In the genomic region with DNA sequence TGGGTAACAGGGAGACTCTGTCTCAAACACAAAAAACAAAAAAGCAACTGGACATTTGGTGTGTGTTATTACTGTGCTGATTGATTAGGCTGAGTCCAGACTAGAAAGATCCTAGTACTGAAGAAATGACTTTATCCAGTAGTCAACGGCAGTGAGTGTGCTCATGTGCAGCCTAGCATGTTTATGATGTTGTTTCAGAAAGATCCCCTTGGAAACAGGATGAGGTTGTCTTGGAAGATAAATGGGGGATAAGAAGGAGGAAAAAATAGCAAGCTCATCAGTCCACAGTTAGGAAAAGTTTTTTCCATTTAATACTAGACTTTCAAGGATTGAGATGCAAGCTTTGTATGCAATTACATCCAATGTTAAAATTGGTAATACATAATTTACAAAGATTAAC, we compare ENCODE assay signal across 27 cellular contexts. TPM values are rescaled to one million over a fixed set of nuclear protein-coding genes. Genes with fewer than 3 reads are reported as not detected.
"Had no signal": no experiment of that assay in that cellular context is flagged by ENCODE, and none has a peak within 500 bp of the region (broad histone marks: within the 10 kb centered on the region; RNA-seq: fewer than 3 reads in every experiment).

No MANE protein-coding gene starts in this region.

- H3K4me1 Mint-ChIP-seq: immature natural killer cell; neural progenitor cell; stimulated activated naive CD8-positive, alpha-beta T cell treated with anti-CD3 and anti-CD28 coated beads, Interleukin-15, amount 100 ng/mL, for 72 hours had no signal

- H3K4me3 Mint-ChIP-seq: immature natural killer cell; naive thymus-derived CD8-positive, alpha-beta T cell; neural progenitor cell; stimulated activated naive B cell treated with anti-CD40 and anti-IgM and Interleukin-4, amounts not matched to agents 10 μg/mL and 1 μg/mL and 100 μg/mL, for 72 hours; stimulated activated naive CD8-positive, alpha-beta T cell treated with anti-CD3 and anti-CD28 coated beads, Interleukin-15, amount 100 ng/mL, for 72 hours had no signal

- H3K4me3 ChIP-seq: esophagus muscularis mucosa, gastroesophageal sphincter, lung, mucosa of descending colon, neural progenitor cell, ovary, right atrium auricular region, sigmoid colon, skin epidermis, thoracic aorta, transverse colon had no signal

- H3K9ac ChIP-seq: neural progenitor cell had no signal

- H3K36me3 ChIP-seq: ovary had no signal

- H3K27me3 ChIP-seq: esophagus muscularis mucosa, gastroesophageal sphincter, neural progenitor cell, ovary, right atrium auricular region, sigmoid colon, transverse colon had no signal

- H3K27me3 Mint-ChIP-seq: naive thymus-derived CD8-positive, alpha-beta T cell; stimulated activated naive B cell treated with anti-CD40 and anti-IgM and Interleukin-4, amounts not matched to agents 10 μg/mL and 1 μg/mL and 100 μg/mL, for 72 hours; stimulated activated naive CD8-positive, alpha-beta T cell treated with anti-CD3 and anti-CD28 coated beads, Interleukin-15, amount 100 ng/mL, for 72 hours had no signal

- ATAC-seq: gastroesophageal sphincter; left cardiac atrium; left ventricle myocardium superior; mucosa of descending colon; naive thymus-derived CD8-positive, alpha-beta T cell; stimulated activated naive B cell treated with anti-CD40 and anti-IgM and Interleukin-4, amounts not matched to agents 10 μg/mL and 1 μg/mL and 100 μg/mL, for 72 hours; stimulated activated naive CD8-positive, alpha-beta T cell treated with anti-CD3 and anti-CD28 coated beads, Interleukin-15, amount 100 ng/mL, for 72 hours had no signal

- H3K27ac ChIP-seq: epithelial cell of prostate, esophagus muscularis mucosa, gastroesophageal sphincter, neural progenitor cell, ovary, right atrium auricular region, sigmoid colon, skin epidermis, thoracic aorta, transverse colon had no signal

- H3K4me1 ChIP-seq: esophagus muscularis mucosa, gastroesophageal sphincter, neural progenitor cell, right atrium auricular region, sigmoid colon, transverse colon had no signal

- DNase-seq: effector memory CD4-positive, alpha-beta T cell; foreskin fibroblast; immature natural killer cell; left cardiac atrium; left ventricle myocardium superior; mucosa of descending colon; naive thymus-derived CD8-positive, alpha-beta T cell; nucleus accumbens; ovary; sigmoid colon; stimulated activated CD4-positive, alpha-beta T cell treated with anti-CD3 and anti-CD28 coated beads, Interleukin-2, amount 100 ng/mL, for 24 hours; stimulated activated CD4-positive, alpha-beta T cell treated with anti-CD3 and anti-CD28 coated beads, Interleukin-4, amount 100 ng/mL, for 4 hours; stimulated activated naive B cell treated with anti-CD40 and anti-IgM and Interleukin-4, amounts not matched to agents 10 μg/mL and 1 μg/mL and 100 μg/mL, for 72 hours; stimulated activated naive CD8-positive, alpha-beta T cell treated with anti-CD3 and anti-CD28 coated beads, Interleukin-15, amount 100 ng/mL, for 72 hours; transverse colon had no signal

- H3K4me2 ChIP-seq: neural progenitor cell had no signal

- H3K9me3 ChIP-seq: esophagus muscularis mucosa, gastroesophageal sphincter, mucosa of descending colon, ovary, right atrium auricular region, sigmoid colon, thoracic aorta, transverse colon had no signal

- H3K27ac Mint-ChIP-seq: neural progenitor cell; stimulated activated naive B cell treated with anti-CD40 and anti-IgM and Interleukin-4, amounts not matched to agents 10 μg/mL and 1 μg/mL and 100 μg/mL, for 72 hours had no signal

- H3K9me3 Mint-ChIP-seq: immature natural killer cell; naive thymus-derived CD8-positive, alpha-beta T cell; neural progenitor cell; stimulated activated naive B cell treated with anti-CD40 and anti-IgM and Interleukin-4, amounts not matched to agents 10 μg/mL and 1 μg/mL and 100 μg/mL, for 72 hours; stimulated activated naive CD8-positive, alpha-beta T cell treated with anti-CD3 and anti-CD28 coated beads, Interleukin-15, amount 100 ng/mL, for 72 hours had no signal

- H2AFZ ChIP-seq: neural progenitor cell had no signal

RNA-seq across cellular contexts. Expression of a gene that starts 33.7 kb away (rescaled TPM):
- total RNA-seq: esophagus muscularis mucosa; gastroesophageal sphincter; left cardiac atrium; left ventricle myocardium superior; mesenteric fat pad; naive thymus-derived CD8-positive, alpha-beta T cell; posterior vena cava; right atrium auricular region; sigmoid colon; subcutaneous adipose tissue; thoracic aorta; ureter had no signal
